In genomic region chr11:72038491-72038890, GRCh38 we compare ENCODE assay signal across 9 cellular contexts. TPM values are rescaled to one million over a fixed set of nuclear protein-coding genes. Genes with fewer than 3 reads are reported as not detected.
DNase-seq lines count a peak whose midpoint lies in the region; ATAC-seq and TF ChIP-seq lines count a peak whose summit lies in the region.
"Had no signal": no experiment of that assay in that cellular context is flagged by ENCODE, and none has a peak within 500 bp of the region (broad histone marks: within the 10 kb centered on the region; RNA-seq: fewer than 3 reads in every experiment).

No MANE protein-coding gene starts in this region.

- TF ChIP-seq POLR2A in spleen (IDR thresholded peaks at IDR 0.05) = no peak

- WGBS in spleen, 5 donors = 43 to 59% (median 50%) methylated on average over 1 to 2 of the region's 2 CpGs

- no peak for ATAC-seq in GM18517 (IDR thresholded peaks at IDR 0.05; ENCODE audit: unreplicated experiment)

- H3K27ac ChIP-seq in spleen = peak overlapping the region; percentile 49 to 98 (median 94)

- no peaks in the 10 kb centered on the region for H3K9me3 ChIP-seq in spleen

- peaks cover 30% of the 10 kb centered on the region for H3K4me1 Mint-ChIP-seq in chondrocyte (ENCODE audit: low read depth)

- H3K36me3 Mint-ChIP-seq in chondrocyte (ENCODE audit: low read depth) = peaks cover 9% of the 10 kb centered on the region

- peaks cover 0 to 39% (median 25%) of the 10 kb centered on the region in 6 donors for H3K36me3 ChIP-seq in spleen

- no peaks in the 10 kb centered on the region for H3K9me3 Mint-ChIP-seq in chondrocyte (ENCODE audit: low read depth)
- H3K9me3 Mint-ChIP-seq: activated naive CD4-positive, alpha-beta T cell treated with anti-CD3 and anti-CD28 coated beads, Interleukin-2, amount 50 U/mL, for 24 hours had no signal

- peaks cover 46 to 96% (median 73%) of the 10 kb centered on the region in 6 donors for H3K4me1 ChIP-seq in spleen

- no peaks in the 10 kb centered on the region for H3K27me3 ChIP-seq in spleen (replicated peaks in 1 of 7)

- intact Hi-C loops in spleen (cut with DNase I; ENCODE audit: low total_unique reads) = no loop called here

- H3K4me3 ChIP-seq in spleen = peak overlapping the region in 6 of 8 donors; percentile 55 to 88 (median 68)

- DNase-seq in HCEC 1CT (peak; percentile 47), amniotic stem cell (lab: John Stamatoyannopoulos, UW) (peak; percentile 64), hepatic stellate cell (ENCODE audit: low spot score) (peak; percentile 71), spleen (no peak), NCI-H524 treated with DMSO at 0.1 percent for 48 hours (lab: John Stamatoyannopoulos, UW) (no peak), chondrocyte (ENCODE audit: low spot score) (no peak)
- no peak for DNase-seq in effector CD4-positive, alpha-beta T cell

- no peaks in the 10 kb centered on the region for H3K27me3 Mint-ChIP-seq in chondrocyte (ENCODE audit: low read depth)
- H3K27me3 Mint-ChIP-seq: activated naive CD4-positive, alpha-beta T cell treated with anti-CD3 and anti-CD28 coated beads, Interleukin-2, amount 50 U/mL, for 24 hours had no signal

- H3K27ac Mint-ChIP-seq in chondrocyte (ENCODE audit: unreplicated experiment) = no peak overlapping the region
- H3K27ac Mint-ChIP-seq: activated naive CD4-positive, alpha-beta T cell treated with anti-CD3 and anti-CD28 coated beads, Interleukin-2, amount 50 U/mL, for 24 hours had no signal

- no peak overlapping the region for H3K4me3 Mint-ChIP-seq in chondrocyte (ENCODE audit: unreplicated experiment)
- H3K4me3 Mint-ChIP-seq: activated naive CD4-positive, alpha-beta T cell treated with anti-CD3 and anti-CD28 coated beads, Interleukin-2, amount 50 U/mL, for 24 hours had no signal

- TF ChIP-seq CTCF in spleen (IDR thresholded peaks at IDR 0.05 in 8 of 11, conservative IDR thresholded peaks at IDR 0.05 in 3 of 11) (no peak), chondrocyte (IDR thresholded peaks at IDR 0.05) (no peak)

RNA-seq across cellular contexts. Expression of gene IL18BP, which starts 39.8 kb away (rescaled TPM):
- total RNA-seq in spleen (10 to 100 TPM; 33.6 to 84.2 (median 69.8) TPM), chondrocyte (9.6 to 16.2 TPM (median 11.4 TPM) in 3 replicates)
- polyA plus RNA-seq in spleen = 10 to 100 TPM; 13.8 to 38.2 (median 18.2) TPM

RNA-seq across cellular contexts. Expression of gene NUMA1, which starts 41.9 kb away (rescaled TPM):
- total RNA-seq in spleen (100 to 1,000 TPM; 174 to 248 (median 203) TPM), chondrocyte (112 to 133 TPM (median 119 TPM) in 3 replicates)
- 100 to 1,000 TPM in 2 of 3 donors, 10 to 100 TPM in 1; 75.5 to 164 (median 141) TPM for polyA plus RNA-seq in spleen

RNA-seq across cellular contexts. Expression of gene LRRC51, which starts 42.2 kb away (rescaled TPM):
- total RNA-seq in spleen (10 to 100 TPM in 1 of 7 donors, 1 to 10 TPM in 6; 3.3 to 10.0 (median 5.0) TPM), chondrocyte (5.0 to 11.0 TPM (median 6.0 TPM) in 3 replicates)
- polyA plus RNA-seq in spleen = 1 to 10 TPM; 2.0 to 2.4 (median 2.2) TPM

Comparison
In these comparisons a context has a peak if more than half of its experiments do, and no peak if none do; other contexts are left out.
1. DNase-seq: peak in HCEC 1CT (single experiment), amniotic stem cell (single experiment) and hepatic stellate cell (single experiment); none in spleen (single experiment), NCI-H524 treated with DMSO at 0.1 percent for 48 hours (single experiment), effector CD4-positive, alpha-beta T cell (single experiment) and chondrocyte (single experiment).